ENCODE assay signal across 6 cellular contexts in genomic region chr1:9124389-9124788, GRCh38. TPM values are rescaled to one million over a fixed set of nuclear protein-coding genes. Genes with fewer than 3 reads are reported as not detected.
"Had no signal": no experiment of that assay in that cellular context is flagged by ENCODE, and none has a peak within 500 bp of the region (broad histone marks: within the 10 kb centered on the region; RNA-seq: fewer than 3 reads in every experiment).

No MANE protein-coding gene starts in this region.

RNA-seq across cellular contexts. Expression of gene SLC2A5, which starts 55.0 kb away (rescaled TPM):
- total RNA-seq: activated CD4-positive, alpha-beta T cell treated with anti-CD3 and anti-CD28 coated beads, Interleukin-2, amount 10 ng/mL, durations not matched to agents 7 days and 5 days; activated naive CD4-positive, alpha-beta T cell treated with anti-CD3 and anti-CD28 coated beads, Interleukin-2, amount 50 U/mL, for 72 hours; activated naive CD8-positive, alpha-beta T cell treated with anti-CD3 and anti-CD28 coated beads, Interleukin-2, amount 10 ng/mL, durations not matched to agents 7 days and 5 days; activated T-cell treated with anti-CD3 and anti-CD28 coated beads, Interleukin-2, amount 50 U/mL, for 72 hours; endodermal cell; T-helper 1 cell treated with Interleukin-12 subunit alpha and Interleukin-12 subunit beta and Interleukin-4 antibody, amounts not matched to agents 30 ng/mL and 1 ng/mL, for 36 hours had no signal
